Comparison of ENCODE assay signal across 9 cellular contexts in the genomic region with DNA sequence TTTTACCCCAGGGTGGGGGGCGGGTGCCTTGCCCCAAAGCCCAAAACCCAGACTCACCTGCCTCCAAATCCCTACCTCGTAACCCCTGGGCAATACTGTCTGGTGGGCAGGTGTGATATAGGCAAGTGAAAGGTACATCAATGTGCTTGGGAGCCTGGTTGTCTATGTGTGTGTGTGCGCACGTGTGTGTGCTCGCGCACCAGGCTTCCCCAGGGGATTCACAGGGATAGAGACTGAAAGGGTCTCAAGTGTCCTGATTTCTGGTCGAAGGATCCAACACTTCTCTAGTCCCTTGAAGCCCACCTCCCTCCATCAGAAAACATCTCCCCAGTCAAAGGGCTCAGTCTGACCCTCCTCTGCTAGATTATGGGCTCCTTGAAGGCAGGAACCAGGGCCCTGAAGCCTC. TPM values are rescaled to one million over a fixed set of nuclear protein-coding genes. Genes with fewer than 3 reads are reported as not detected.
DNase-seq lines count a peak whose midpoint lies in the region; ATAC-seq and TF ChIP-seq lines count a peak whose summit lies in the region.
"Had no signal": no experiment of that assay in that cellular context is flagged by ENCODE, and none has a peak within 500 bp of the region (broad histone marks: within the 10 kb centered on the region; RNA-seq: fewer than 3 reads in every experiment).

No MANE protein-coding gene starts in this region.

- H3K27me3 ChIP-seq in OCI-LY3 (ENCODE audit: low read depth, low read length) (no peaks in the 10 kb centered on the region), gastrocnemius medialis (no peaks in the 10 kb centered on the region), prostate gland (replicated peaks; ENCODE audit: insufficient read depth) (no peaks in the 10 kb centered on the region), suprapubic skin (no peaks in the 10 kb centered on the region)

- peaks cover 27% of the 10 kb centered on the region for H3K36me3 Mint-ChIP-seq in effector memory CD8-positive, alpha-beta T cell (ENCODE audit: insufficient read depth)

- peaks cover 44% of the 10 kb centered on the region for H3K4me1 ChIP-seq in OCI-LY3 (ENCODE audit: low read length)
- peaks cover 19 to 26% of the 10 kb centered on the region in 2 donors for H3K4me1 ChIP-seq in gastrocnemius medialis
- no peaks in the 10 kb centered on the region for H3K4me1 ChIP-seq in prostate gland (replicated peaks)
- H3K4me1 ChIP-seq in suprapubic skin = peaks cover 31% of the 10 kb centered on the region

- H3K27me3 Mint-ChIP-seq in effector memory CD8-positive, alpha-beta T cell = no peaks in the 10 kb centered on the region

- intact Hi-C loops in gastrocnemius medialis (cut with DNase I; ENCODE audit: low total_unique reads) = loop anchor here (5.0 to 10.0 kb wide), 3 partner anchors 243 to 1829 kb away; partner anchors contain the start of genes SESN2 and TAF12
- intact Hi-C loops in prostate gland (cut with DNase I) = loop anchor here (5.0 to 10.0 kb wide), 2 partner anchors 97 to 371 kb away; no protein-coding TSS in a partner anchor

- WGBS in prostate gland = 76% methylated on average over 7 of the region's 7 CpGs
- 80% methylated on average over 7 of the region's 7 CpGs for WGBS in suprapubic skin

- peak overlapping the region; percentile 57 for H3K27ac ChIP-seq in OCI-LY3 (ENCODE audit: low read length)
- H3K27ac ChIP-seq in gastrocnemius medialis = peak overlapping the region; percentile 87 to 93 (median 92)
- no peak overlapping the region for H3K27ac ChIP-seq in prostate gland
- H3K27ac ChIP-seq in suprapubic skin = no peak overlapping the region

- DNase-seq in NCI-H82 (lab: John Stamatoyannopoulos, UW) = peak; percentile 38
- DNase-seq in NCI-H82 treated with DMSO at 0.1 percent for 48 hours (lab: John Stamatoyannopoulos, UW; ENCODE audit: unreplicated experiment) = no peak
- no peak for DNase-seq in effector memory CD8-positive, alpha-beta T cell
- DNase-seq in gastrocnemius medialis = no peak
- no peak for DNase-seq in prostate gland (ENCODE audit: low spot score)
- no peak for DNase-seq in suprapubic skin (ENCODE audit: low spot score in 2 of 2)
- DNase-seq in NCI-H1048 (lab: John Stamatoyannopoulos, UW) = no peak
- DNase-seq: cerebellar nuclear complex had no signal

- H3K79me2 ChIP-seq in OCI-LY3 (ENCODE audit: low read length) = peaks cover 27% of the 10 kb centered on the region

- peak overlapping the region; percentile 37 for H3K4me2 ChIP-seq in OCI-LY3 (ENCODE audit: low read length)

- TF ChIP-seq POLR2A in gastrocnemius medialis (IDR thresholded peaks at IDR 0.05) (no peak), prostate gland (IDR thresholded peaks at IDR 0.05) (no peak), suprapubic skin (IDR thresholded peaks at IDR 0.05) (no peak)

- peak overlapping the region in 1 of 2 donors; percentile 85 for H3K4me3 Mint-ChIP-seq in effector memory CD8-positive, alpha-beta T cell

- in situ Hi-C loops in gastrocnemius medialis (cut with MboI; ENCODE audit: low sequenced_read_pairs in 4 of 4) = loop anchor here (10.0 to 25.0 kb wide), 7 partner anchors 99 to 1827 kb away; partner anchors contain the start of genes RNU11 (in 3 of the 4), TAF12 (in 3 of the 4), MATN1 (in 1 of the 4) and PHACTR4 (in 1 of the 4)

- ATAC-seq in effector memory CD8-positive, alpha-beta T cell (replicated peaks) = no peak
- ATAC-seq in gastrocnemius medialis = no peak

- peaks cover 48 to 54% of the 10 kb centered on the region in 2 donors for H3K4me1 Mint-ChIP-seq in effector memory CD8-positive, alpha-beta T cell (ENCODE audit: low read depth in 2 of 2)

- TF ChIP-seq EP300 in suprapubic skin (IDR thresholded peaks at IDR 0.05) = no peak

- no peaks in the 10 kb centered on the region for H4K20me1 ChIP-seq in OCI-LY3 (ENCODE audit: insufficient read depth, low read length)

- H3K9me3 ChIP-seq in OCI-LY3 (ENCODE audit: insufficient read depth, low read length) (no peaks in the 10 kb centered on the region), gastrocnemius medialis (no peaks in the 10 kb centered on the region), prostate gland (no peaks in the 10 kb centered on the region), suprapubic skin (no peaks in the 10 kb centered on the region)

- H3K27ac Mint-ChIP-seq in effector memory CD8-positive, alpha-beta T cell = peak overlapping the region; percentile 80 to 93

- TF ChIP-seq CTCF in OCI-LY3 (IDR thresholded peaks at IDR 0.05; ENCODE audit: low read depth, low read length) (no peak), gastrocnemius medialis (IDR thresholded peaks at IDR 0.05 in 4 of 5, conservative IDR thresholded peaks at IDR 0.05 in 1 of 5) (no peak), prostate gland (IDR thresholded peaks at IDR 0.05) (no peak), suprapubic skin (IDR thresholded peaks at IDR 0.05) (no peak)

- H3K36me3 ChIP-seq in OCI-LY3 (replicated peaks; ENCODE audit: low read depth, low read length) (no peaks in the 10 kb centered on the region), gastrocnemius medialis (no peaks in the 10 kb centered on the region), prostate gland (no peaks in the 10 kb centered on the region), suprapubic skin (no peaks in the 10 kb centered on the region)

- H3K9me3 Mint-ChIP-seq in effector memory CD8-positive, alpha-beta T cell = no peaks in the 10 kb centered on the region

- peak overlapping the region; percentile 30; the same call in 1 of the 2 replicates for H3K9ac ChIP-seq in OCI-LY3 (ENCODE audit: low read length)

- no peak overlapping the region; the same call in 1 of the 2 replicates for H3K4me3 ChIP-seq in OCI-LY3 (ENCODE audit: low read length)
- no peak overlapping the region for H3K4me3 ChIP-seq in gastrocnemius medialis
- H3K4me3 ChIP-seq in prostate gland = no peak overlapping the region
- no peak overlapping the region for H3K4me3 ChIP-seq in suprapubic skin

- peak overlapping the region; percentile 56; the same call in 1 of the 2 replicates for H2AFZ ChIP-seq in OCI-LY3 (ENCODE audit: low read depth, low read length)

RNA-seq across cellular contexts. Expression of gene EPB41, which starts 28.9 kb away (rescaled TPM):
- total RNA-seq in gastrocnemius medialis (10 to 100 TPM; 19.5 to 28.6 (median 23.6) TPM), prostate gland (10 to 100 TPM; 39.4 to 54.4 TPM), suprapubic skin (10 to 100 TPM; 45.7 to 79.5 (median 67.1) TPM)

Comparison
In these comparisons a context has a peak if more than half of its experiments do, and no peak if none do; other contexts are left out.
1. H3K27ac ChIP-seq: peak in OCI-LY3 (single experiment) and gastrocnemius medialis (4 of 4); none in prostate gland (0 of 2) and suprapubic skin (single experiment).